In the genomic region with DNA sequence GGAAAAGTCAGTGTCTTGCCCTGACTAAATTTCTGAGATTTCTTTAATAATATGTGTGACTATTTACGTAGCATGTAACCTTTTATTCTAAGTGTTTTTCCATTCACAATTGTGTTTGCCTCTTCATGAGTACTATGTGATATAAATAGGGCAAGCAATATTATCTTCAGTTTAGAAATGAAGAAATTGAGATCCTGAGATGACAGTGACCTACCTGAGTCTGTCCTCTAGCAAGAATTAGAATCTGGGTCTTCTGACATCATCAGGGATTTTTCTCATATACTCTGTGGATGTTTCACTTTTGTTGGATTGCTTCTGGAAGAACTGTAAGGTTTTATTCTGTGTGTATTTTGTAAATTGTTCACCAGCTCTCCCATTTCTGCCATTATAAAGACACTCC, we compare ENCODE assay signal across 32 cellular contexts.
"Had no signal": no experiment of that assay in that cellular context is flagged by ENCODE, and none has a peak within 500 bp of the region (broad histone marks: within the 10 kb centered on the region; RNA-seq: fewer than 3 reads in every experiment).

No MANE protein-coding gene starts in this region.

- H3K4me1 Mint-ChIP-seq: activated B cell treated with CpG ODN at 0.5 μM for 24 hours; activated naive CD4-positive, alpha-beta T cell treated with anti-CD3 and anti-CD28 coated beads, Interleukin-2, amount 10 ng/mL, durations not matched to agents 7 days and 5 days; brain had no signal

- H3K4me3 Mint-ChIP-seq: activated B cell treated with CpG ODN at 0.5 μM for 24 hours; activated CD4-positive, alpha-beta memory T cell treated with anti-CD3 and anti-CD28 coated beads for 36 hours; activated naive CD4-positive, alpha-beta T cell treated with anti-CD3 and anti-CD28 coated beads, Interleukin-2, amount 10 ng/mL, durations not matched to agents 7 days and 5 days; activated naive CD8-positive, alpha-beta T cell; activated naive CD8-positive, alpha-beta T cell treated with anti-CD3 and anti-CD28 coated beads, Interleukin-2, amount 50 U/mL, for 24 hours; activated T-cell treated with anti-CD3 and anti-CD28 coated beads, Interleukin-2, amount 50 U/mL, for 4 hours; activated T-helper 1 cell treated with anti-CD3 and anti-CD28 coated beads, Interleukin-12 subunit alpha, Interleukin-12 subunit beta, Interleukin-2, Interleukin-4 antibody, amounts not matched to agents 30 ng/mL and 10 ng/mL and 1 ng/mL, durations not matched to agents 14 hours and 24 hours and 36 hours; brain had no signal

- H3K27ac Mint-ChIP-seq: activated B cell treated with CpG ODN at 0.5 μM for 24 hours; activated CD4-positive, alpha-beta memory T cell treated with anti-CD3 and anti-CD28 coated beads for 36 hours; activated naive CD4-positive, alpha-beta T cell treated with anti-CD3 and anti-CD28 coated beads, Interleukin-2, amount 10 ng/mL, durations not matched to agents 7 days and 5 days; activated naive CD8-positive, alpha-beta T cell; activated naive CD8-positive, alpha-beta T cell treated with anti-CD3 and anti-CD28 coated beads, Interleukin-2, amount 50 U/mL, for 24 hours; activated T-helper 1 cell treated with anti-CD3 and anti-CD28 coated beads, Interleukin-12 subunit alpha, Interleukin-12 subunit beta, Interleukin-2, Interleukin-4 antibody, amounts not matched to agents 30 ng/mL and 10 ng/mL and 1 ng/mL, durations not matched to agents 14 hours and 24 hours and 36 hours had no signal

- ATAC-seq: activated naive CD8-positive, alpha-beta T cell treated with anti-CD3 and anti-CD28 coated beads, Interleukin-2, amount 50 U/mL, for 24 hours; activated T-cell treated with anti-CD3 and anti-CD28 coated beads, Interleukin-2, amount 50 U/mL, for 4 hours had no signal

- H3K4me3 ChIP-seq: PC-9 had no signal

- H3K9me3 Mint-ChIP-seq: activated B cell treated with CpG ODN at 0.5 μM for 24 hours; activated CD4-positive, alpha-beta memory T cell treated with anti-CD3 and anti-CD28 coated beads for 36 hours; activated naive CD4-positive, alpha-beta T cell treated with anti-CD3 and anti-CD28 coated beads, Interleukin-2, amount 10 ng/mL, durations not matched to agents 7 days and 5 days; activated naive CD8-positive, alpha-beta T cell treated with anti-CD3 and anti-CD28 coated beads, Interleukin-2, amount 50 U/mL, for 24 hours; activated T-helper 1 cell treated with anti-CD3 and anti-CD28 coated beads, Interleukin-12 subunit alpha, Interleukin-12 subunit beta, Interleukin-2, Interleukin-4 antibody, amounts not matched to agents 30 ng/mL and 10 ng/mL and 1 ng/mL, durations not matched to agents 14 hours and 24 hours and 36 hours had no signal

- H3K36me3 Mint-ChIP-seq: activated CD4-positive, alpha-beta memory T cell treated with anti-CD3 and anti-CD28 coated beads for 36 hours; activated naive CD4-positive, alpha-beta T cell treated with anti-CD3 and anti-CD28 coated beads, Interleukin-2, amount 10 ng/mL, durations not matched to agents 7 days and 5 days had no signal

- DNase-seq: activated B cell treated with CpG ODN at 0.5 μM for 24 hours; activated CD4-positive, alpha-beta memory T cell treated with anti-CD3 and anti-CD28 coated beads for 36 hours; activated CD4-positive, alpha-beta T cell treated with anti-CD3 and anti-CD28 coated beads for 4 hours; activated CD4-positive, alpha-beta T cell treated with anti-CD3 and anti-CD28 coated beads, Interleukin-2, amount 50 U/mL, for 1 hour; activated CD4-positive, CD25-positive, alpha-beta regulatory T cell treated with anti-CD3 and anti-CD28 coated beads, Interleukin-2, amount 50 U/mL, for 72 hours; activated CD8-positive, alpha-beta memory T cell treated with anti-CD3 and anti-CD28 coated beads, Interleukin-2, amount 50 U/mL, for 4 hours; activated effector memory CD4-positive, alpha-beta T cell treated with Interleukin-2 at 50 U/mL for 16 hours; activated naive CD4-positive, alpha-beta T cell treated with anti-CD3 and anti-CD28 coated beads, Interleukin-2, amount 10 ng/mL, durations not matched to agents 7 days and 5 days; activated naive CD8-positive, alpha-beta T cell treated with anti-CD3 and anti-CD28 coated beads, Interleukin-2, amount 50 U/mL, for 24 hours; activated T-cell treated with anti-CD3 and anti-CD28 coated beads for 4 hours; activated T-cell treated with anti-CD3 and anti-CD28 coated beads, Interleukin-2, amount 50 U/mL, for 4 hours; anterior cingulate cortex; caudate nucleus; cerebellar nuclear complex; MM.1S; MV-4-11; NCI-H1092; NCI-H1436 treated with DMSO at 0.1 percent for 48 hours; NCI-H1694 treated with DMSO at 0.1 percent for 48 hours; NCI-H2029; NCI-H345; NCI-H524 treated with DMSO at 0.1 percent for 48 hours; PC-9; Right ventricle myocardium superior; SW 1271; T-helper 1 cell; T-helper 2 cell; T-helper 9 cell had no signal

- H3K27ac ChIP-seq: PC-9, VCaP had no signal
